Comparison of ENCODE assay signal across 9 cellular contexts in the genomic region with DNA sequence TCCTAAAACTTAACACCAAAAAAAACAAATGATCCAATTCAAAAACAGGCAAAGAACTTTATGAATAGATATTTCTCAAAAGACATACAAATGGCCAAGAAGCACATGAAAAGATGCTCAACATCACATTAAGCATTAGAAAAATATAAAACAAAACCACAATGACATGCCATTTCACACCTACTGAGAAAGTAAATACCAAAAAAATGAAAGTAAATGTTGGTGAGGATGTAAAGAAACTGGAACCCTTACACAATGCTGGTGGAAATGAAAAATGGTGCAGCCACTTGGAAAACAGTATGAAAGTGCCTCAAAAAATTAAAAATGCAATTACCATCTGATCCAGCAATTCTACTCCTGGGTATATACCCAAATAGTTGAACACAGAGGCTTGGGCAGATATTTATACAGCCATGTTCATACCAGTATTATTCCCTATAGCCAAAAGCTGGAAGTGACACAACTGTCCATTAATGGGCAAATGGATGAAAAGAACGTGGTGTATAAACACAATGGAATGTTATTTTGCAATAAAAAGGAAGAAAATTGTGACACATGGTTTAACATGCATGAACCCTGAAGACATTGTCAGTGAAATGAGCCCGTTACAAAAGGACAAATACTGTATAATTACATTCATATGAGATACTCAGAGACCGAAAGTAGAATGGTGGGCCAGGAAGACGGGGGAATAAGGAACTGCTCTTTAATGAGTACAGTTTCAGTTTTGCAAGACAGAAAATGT.
DNase-seq lines count a peak whose midpoint lies in the region; ATAC-seq and TF ChIP-seq lines count a peak whose summit lies in the region.
"Had no signal": no experiment of that assay in that cellular context is flagged by ENCODE, and none has a peak within 500 bp of the region (broad histone marks: within the 10 kb centered on the region; RNA-seq: fewer than 3 reads in every experiment).

No MANE protein-coding gene starts in this region.

- no peaks in the 10 kb centered on the region for H3K27me3 Mint-ChIP-seq in central memory CD8-positive, alpha-beta T cell

- DNase-seq in AG04449 (ENCODE audit: low read depth, low spot score) (peak; percentile 51), ecto neural progenitor cell (ENCODE audit: low spot score) (no peak), HuH-7 (ENCODE audit: low spot score) (no peak), aorta (no peak)
- DNase-seq in central memory CD8-positive, alpha-beta T cell (ENCODE audit: low spot score in 2 of 2) = no peak
- DNase-seq in activated naive CD4-positive, alpha-beta T cell treated with anti-CD3 and anti-CD28 coated beads, Interleukin-2, amount 50 U/mL, for 72 hours (ENCODE audit: low spot score in 2 of 2) = no peak

- no peaks in the 10 kb centered on the region for H3K36me3 ChIP-seq in aorta (ENCODE audit: control insufficient read depth in 1 of 2, insufficient read depth in 2 of 2, low read length in 1 of 2)

- ATAC-seq in GM19455 (IDR thresholded peaks at IDR 0.05; ENCODE audit: unreplicated experiment) (peak; percentile 95), HG03342 (IDR thresholded peaks at IDR 0.05; ENCODE audit: unreplicated experiment) (peak; percentile 98), aorta (ENCODE audit: low FRiP score) (no peak)
- no peak for ATAC-seq in central memory CD8-positive, alpha-beta T cell (replicated peaks; ENCODE audit: extremely low read depth, poor library complexity, severe bottlenecking)
- ATAC-seq in activated naive CD4-positive, alpha-beta T cell treated with anti-CD3 and anti-CD28 coated beads, Interleukin-2, amount 50 U/mL, for 72 hours = no peak
- ATAC-seq: A549 had no signal

- no peaks in the 10 kb centered on the region for H3K4me1 ChIP-seq in aorta (ENCODE audit: control insufficient read depth in 1 of 2, insufficient read depth in 2 of 2, low read length in 2 of 2)
- H3K4me1 ChIP-seq: A549 had no signal

- H3K4me3 ChIP-seq in AG04449 (ENCODE audit: low read depth, low read length) (peak overlapping the region; percentile 37), aorta (ENCODE audit: low read length in 2 of 2) (no peak overlapping the region)
- H3K4me3 ChIP-seq: A549 had no signal

- WGBS in aorta, 2 donors = 88 to 89% methylated on average over 4 of the region's 4 CpGs

- H3K9me3 ChIP-seq in aorta (ENCODE audit: control insufficient read depth, low read length) = no peaks in the 10 kb centered on the region
- H3K9me3 ChIP-seq: A549 had no signal

- TF ChIP-seq CTCF in AG04449 (IDR thresholded peaks at IDR 0.05; ENCODE audit: insufficient read depth, low read length, missing control alignments) = no peak

- peak overlapping the region; percentile 13 for H3K4me3 Mint-ChIP-seq in central memory CD8-positive, alpha-beta T cell

- H3K27ac Mint-ChIP-seq in central memory CD8-positive, alpha-beta T cell (ENCODE audit: low read depth) = no peak overlapping the region
- no peak overlapping the region for H3K27ac Mint-ChIP-seq in activated naive CD4-positive, alpha-beta T cell treated with anti-CD3 and anti-CD28 coated beads, Interleukin-2, amount 50 U/mL, for 72 hours

- no peaks in the 10 kb centered on the region for H3K9me3 Mint-ChIP-seq in central memory CD8-positive, alpha-beta T cell
- H3K9me3 Mint-ChIP-seq in activated naive CD4-positive, alpha-beta T cell treated with anti-CD3 and anti-CD28 coated beads, Interleukin-2, amount 50 U/mL, for 72 hours = no peaks in the 10 kb centered on the region

- CTCF ChIA-PET in AG04449 (lab: Yijun Ruan, JAX) = no interaction called here

- intact Hi-C loops in aorta (cut with DNase I) = no loop called here

- H3K36me3 Mint-ChIP-seq in central memory CD8-positive, alpha-beta T cell (ENCODE audit: insufficient read depth) = peaks cover 7% of the 10 kb centered on the region
- H3K36me3 Mint-ChIP-seq in activated naive CD4-positive, alpha-beta T cell treated with anti-CD3 and anti-CD28 coated beads, Interleukin-2, amount 50 U/mL, for 72 hours = peaks cover 0 to 11% of the 10 kb centered on the region in 2 donors

- no peaks in the 10 kb centered on the region for H3K27me3 ChIP-seq in aorta (ENCODE audit: control insufficient read depth in 1 of 2, insufficient read depth in 2 of 2, low read length in 1 of 2)

- POLR2A ChIA-PET in AG04449 (lab: Yijun Ruan, JAX) = interaction anchor here (1.1 kb wide), 1 partner anchor 254 kb away, joined by 3 read pairs; no protein-coding TSS in a partner anchor

- H3K4me1 Mint-ChIP-seq in central memory CD8-positive, alpha-beta T cell = peaks cover 32% of the 10 kb centered on the region

- no peak overlapping the region for H3K27ac ChIP-seq in aorta (ENCODE audit: low read depth in 1 of 2, low read length in 2 of 2)
- H3K27ac ChIP-seq: A549 had no signal

Comparison
In these comparisons a context has a peak if more than half of its experiments do, and no peak if none do; other contexts are left out.
1. ATAC-seq: peak in GM19455 (single experiment) and HG03342 (single experiment); none in central memory CD8-positive, alpha-beta T cell (single experiment), aorta (single experiment) and activated naive CD4-positive, alpha-beta T cell treated with anti-CD3 and anti-CD28 coated beads, Interleukin-2, amount 50 U/mL, for 72 hours (0 of 2).